Comparison of ENCODE assay signal across 16 cellular contexts in the genomic region with DNA sequence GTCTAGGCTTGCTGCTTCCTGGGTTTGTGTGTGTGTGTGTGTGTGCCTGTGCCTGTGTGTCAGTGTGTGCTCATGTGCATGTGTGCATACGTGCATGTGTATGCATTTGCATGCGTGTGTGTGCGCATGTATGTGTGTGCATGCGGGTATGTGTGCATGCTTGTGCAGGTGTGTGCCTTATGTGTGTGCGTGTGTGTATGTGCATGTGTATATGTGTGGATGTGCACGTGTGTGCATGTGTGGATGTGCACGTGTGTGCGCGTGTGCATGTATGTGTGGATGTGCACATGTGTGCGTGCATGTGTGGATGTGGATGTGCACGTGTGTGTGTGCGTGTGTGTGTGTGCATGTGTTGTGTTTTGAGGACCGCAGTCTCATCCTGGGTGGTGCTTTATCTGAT. TPM values are rescaled to one million over a fixed set of nuclear protein-coding genes. Genes with fewer than 3 reads are reported as not detected.
DNase-seq lines count a peak whose midpoint lies in the region; ATAC-seq and TF ChIP-seq lines count a peak whose summit lies in the region.
"Had no signal": no experiment of that assay in that cellular context is flagged by ENCODE, and none has a peak within 500 bp of the region (broad histone marks: within the 10 kb centered on the region; RNA-seq: fewer than 3 reads in every experiment).

No MANE protein-coding gene starts in this region.

- no peak overlapping the region for H4K8ac ChIP-seq in trophoblast cell (ENCODE audit: low read depth, low read length)

- no peak overlapping the region for H2BK5ac ChIP-seq in trophoblast cell (ENCODE audit: low read depth, low read length, poor library complexity)

- no peak overlapping the region for H2BK12ac ChIP-seq in trophoblast cell (ENCODE audit: low read length)

- no peaks in the 10 kb centered on the region for H3K79me1 ChIP-seq in trophoblast cell (ENCODE audit: low read length)

- no peak for ATAC-seq in GM18520 (IDR thresholded peaks at IDR 0.05; ENCODE audit: unreplicated experiment)

- TF ChIP-seq CTCF in HEK293 (tag by site-specific recombination; IDR thresholded peaks at IDR 0.05) (no peak), coronary artery (IDR thresholded peaks at IDR 0.05) (no peak)

- no peaks in the 10 kb centered on the region for H3K79me2 ChIP-seq in trophoblast cell (ENCODE audit: control insufficient read depth, insufficient read depth, low read length, poor library complexity)

- no peak overlapping the region for H4K91ac ChIP-seq in trophoblast cell (ENCODE audit: low read depth, low read length)

- no peak overlapping the region for H3K4me2 ChIP-seq in trophoblast cell (ENCODE audit: low read length)

- H3K23ac ChIP-seq in trophoblast cell (ENCODE audit: low read length), result peak overlapping the region; percentile 76

- no peak overlapping the region for H3K4me3 ChIP-seq in HEK293 (ENCODE audit: low read depth, low read length)
- H3K4me3 ChIP-seq in coronary artery, result no peak overlapping the region
- peak overlapping the region; percentile 50 for H3K4me3 ChIP-seq in trophoblast cell (ENCODE audit: low read depth, low read length)
- H3K4me3 ChIP-seq: Peyer's patch, SJSA1 had no signal

- DNase-seq in activated effector memory CD4-positive, alpha-beta T cell treated with anti-CD3 and anti-CD28 coated beads, Interleukin-2, amount 50 U/mL, for 16 hours, result peak; percentile 50
- DNase-seq in activated effector memory CD4-positive, alpha-beta T cell treated with Interleukin-2 at 50 U/mL for 16 hours, result no peak
- DNase-seq in coronary artery (ENCODE audit: low spot score) (peak; percentile 47), trophoblast cell (no peak), germinal center (ENCODE audit: low spot score) (no peak), activated T-cell treated with anti-CD3 and anti-CD28 coated beads for 4 hours (no peak)
- DNase-seq: GDM1, NCI-H1105 treated with DMSO at 0.1 percent for 48 hours, NCI-H2081, NCI-H2171 treated with DMSO at 0.1 percent for 48 hours, NCI-H524 treated with DMSO at 0.1 percent for 48 hours, NCI-H82, Peyer's patch had no signal

- no peak overlapping the region for H3K18ac ChIP-seq in trophoblast cell (ENCODE audit: low read length)

- H3K4me1 ChIP-seq in HEK293 (ENCODE audit: control insufficient read depth, insufficient read depth, low read length) (0 out of 2 replicates have a peak, but pooled peaks cover 2% of the 10 kb centered on the region), trophoblast cell (ENCODE audit: control insufficient read depth in 1 of 2, insufficient read depth in 2 of 2, low read length in 2 of 2) (no peaks in the 10 kb centered on the region)
- H3K4me1 ChIP-seq: Peyer's patch had no signal

- H3K27ac ChIP-seq in HEK293 (ENCODE audit: extremely low read depth, low read depth, low read length) (no peak overlapping the region), coronary artery (no peak overlapping the region), trophoblast cell (ENCODE audit: low read depth, low read length) (no peak overlapping the region)
- H3K27ac ChIP-seq: Peyer's patch, SJSA1 had no signal

- no peak overlapping the region for H2BK120ac ChIP-seq in trophoblast cell (ENCODE audit: insufficient read depth, low read length, poor library complexity)

- H3K9me3 ChIP-seq in HEK293 (ENCODE audit: control insufficient read depth, insufficient read depth, low read depth, low read length), result no peaks in the 10 kb centered on the region
- H3K9me3 ChIP-seq in trophoblast cell (ENCODE audit: insufficient read depth, low read depth, low read length), result peaks cover 4% of the 10 kb centered on the region
- H3K9me3 ChIP-seq: Peyer's patch, SJSA1 had no signal

- H3K14ac ChIP-seq in trophoblast cell (ENCODE audit: low read length), result no peak overlapping the region

- no CpG with 5 or more reads among the region's 13 CpGs for WGBS in trophoblast cell (ENCODE audit: extremely low coverage, insufficient coverage, insufficient read length)

- H4K12ac ChIP-seq in trophoblast cell (ENCODE audit: low read depth, low read length), result no peak overlapping the region

- no peak overlapping the region for H3K9ac ChIP-seq in trophoblast cell (ENCODE audit: low read length)

- H2AK5ac ChIP-seq in trophoblast cell (ENCODE audit: low read length), result no peak overlapping the region

- H3K36me3 ChIP-seq in HEK293 (ENCODE audit: control insufficient read depth in 2 of 2, insufficient read depth in 1 of 2, low read length in 2 of 2), result peaks cover 35 to 88% of the 10 kb centered on the region in 2 experiments
- H3K36me3 ChIP-seq in trophoblast cell (ENCODE audit: control insufficient read depth in 1 of 2, insufficient read depth in 2 of 2, low read length in 2 of 2), result peaks cover 47 to 55% of the 10 kb centered on the region in 2 experiments

- POLR2A ChIA-PET in HEK293 (lab: Yijun Ruan, JAX), result no interaction called here

- CTCF ChIA-PET in HEK293 (lab: Yijun Ruan, JAX), result interaction anchor here (0.5 to 3.5 kb wide), 3 partner anchors 10 to 96 kb away, joined by 3 to 15 read pairs (median 4); no protein-coding TSS in a partner anchor

- no peaks in the 10 kb centered on the region for H3K27me3 ChIP-seq in trophoblast cell (ENCODE audit: insufficient read depth, low read length)
- H3K27me3 ChIP-seq: Peyer's patch, SJSA1 had no signal

- H2AFZ ChIP-seq in trophoblast cell (ENCODE audit: insufficient read depth, low read length, poor library complexity), result no peak overlapping the region

- no peak overlapping the region for H3K4ac ChIP-seq in trophoblast cell (ENCODE audit: low read depth, low read length)

TF ChIP-seq in HEK293, 187 proteins besides CTCF, POLR2A, EP300 and RAD21 (continues in another document):
- TF ChIP-seq ZNF391 (tag by site-specific recombination; IDR thresholded peaks at IDR 0.05; ENCODE audit: borderline replicate concordance, low read depth) (no peak), ZFP37 (tag by site-specific recombination; IDR thresholded peaks at IDR 0.05) (no peak)
- TF ChIP-seq, protein P1, sequence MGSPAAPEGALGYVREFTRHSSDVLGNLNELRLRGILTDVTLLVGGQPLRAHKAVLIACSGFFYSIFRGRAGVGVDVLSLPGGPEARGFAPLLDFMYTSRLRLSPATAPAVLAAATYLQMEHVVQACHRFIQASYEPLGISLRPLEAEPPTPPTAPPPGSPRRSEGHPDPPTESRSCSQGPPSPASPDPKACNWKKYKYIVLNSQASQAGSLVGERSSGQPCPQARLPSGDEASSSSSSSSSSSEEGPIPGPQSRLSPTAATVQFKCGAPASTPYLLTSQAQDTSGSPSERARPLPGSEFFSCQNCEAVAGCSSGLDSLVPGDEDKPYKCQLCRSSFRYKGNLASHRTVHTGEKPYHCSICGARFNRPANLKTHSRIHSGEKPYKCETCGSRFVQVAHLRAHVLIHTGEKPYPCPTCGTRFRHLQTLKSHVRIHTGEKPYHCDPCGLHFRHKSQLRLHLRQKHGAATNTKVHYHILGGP (tag by site-specific recombination; IDR thresholded peaks at IDR 0.05), result no peak
- TF ChIP-seq, protein P2, sequence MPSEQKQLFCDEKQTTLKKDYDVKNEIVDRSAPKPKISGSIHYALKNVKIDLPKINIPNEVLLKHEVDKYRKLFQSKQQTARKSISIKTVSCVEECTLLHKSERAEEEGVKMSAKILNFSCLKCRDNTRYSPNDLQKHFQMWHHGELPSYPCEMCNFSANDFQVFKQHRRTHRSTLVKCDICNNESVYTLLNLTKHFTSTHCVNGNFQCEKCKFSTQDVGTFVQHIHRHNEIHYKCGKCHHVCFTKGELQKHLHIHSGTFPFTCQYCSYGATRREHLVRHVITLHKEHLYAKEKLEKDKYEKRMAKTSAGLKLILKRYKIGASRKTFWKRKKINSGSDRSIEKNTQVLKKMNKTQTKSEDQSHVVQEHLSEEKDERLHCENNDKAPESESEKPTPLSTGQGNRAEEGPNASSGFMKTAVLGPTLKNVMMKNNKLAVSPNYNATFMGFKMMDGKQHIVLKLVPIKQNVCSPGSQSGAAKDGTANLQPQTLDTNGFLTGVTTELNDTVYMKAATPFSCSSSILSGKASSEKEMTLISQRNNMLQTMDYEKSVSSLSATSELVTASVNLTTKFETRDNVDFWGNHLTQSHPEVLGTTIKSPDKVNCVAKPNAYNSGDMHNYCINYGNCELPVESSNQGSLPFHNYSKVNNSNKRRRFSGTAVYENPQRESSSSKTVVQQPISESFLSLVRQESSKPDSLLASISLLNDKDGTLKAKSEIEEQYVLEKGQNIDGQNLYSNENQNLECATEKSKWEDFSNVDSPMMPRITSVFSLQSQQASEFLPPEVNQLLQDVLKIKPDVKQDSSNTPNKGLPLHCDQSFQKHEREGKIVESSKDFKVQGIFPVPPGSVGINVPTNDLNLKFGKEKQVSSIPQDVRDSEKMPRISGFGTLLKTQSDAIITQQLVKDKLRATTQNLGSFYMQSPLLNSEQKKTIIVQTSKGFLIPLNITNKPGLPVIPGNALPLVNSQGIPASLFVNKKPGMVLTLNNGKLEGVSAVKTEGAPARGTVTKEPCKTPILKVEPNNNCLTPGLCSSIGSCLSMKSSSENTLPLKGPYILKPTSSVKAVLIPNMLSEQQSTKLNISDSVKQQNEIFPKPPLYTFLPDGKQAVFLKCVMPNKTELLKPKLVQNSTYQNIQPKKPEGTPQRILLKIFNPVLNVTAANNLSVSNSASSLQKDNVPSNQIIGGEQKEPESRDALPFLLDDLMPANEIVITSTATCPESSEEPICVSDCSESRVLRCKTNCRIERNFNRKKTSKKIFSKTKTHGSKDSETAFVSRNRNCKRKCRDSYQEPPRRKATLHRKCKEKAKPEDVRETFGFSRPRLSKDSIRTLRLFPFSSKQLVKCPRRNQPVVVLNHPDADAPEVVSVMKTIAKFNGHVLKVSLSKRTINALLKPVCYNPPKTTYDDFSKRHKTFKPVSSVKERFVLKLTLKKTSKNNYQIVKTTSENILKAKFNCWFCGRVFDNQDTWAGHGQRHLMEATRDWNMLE (tag by site-specific recombination; conservative IDR thresholded peaks at IDR 0.05; ENCODE audit: low read depth), result no peak
- TF ChIP-seq, protein P3, sequence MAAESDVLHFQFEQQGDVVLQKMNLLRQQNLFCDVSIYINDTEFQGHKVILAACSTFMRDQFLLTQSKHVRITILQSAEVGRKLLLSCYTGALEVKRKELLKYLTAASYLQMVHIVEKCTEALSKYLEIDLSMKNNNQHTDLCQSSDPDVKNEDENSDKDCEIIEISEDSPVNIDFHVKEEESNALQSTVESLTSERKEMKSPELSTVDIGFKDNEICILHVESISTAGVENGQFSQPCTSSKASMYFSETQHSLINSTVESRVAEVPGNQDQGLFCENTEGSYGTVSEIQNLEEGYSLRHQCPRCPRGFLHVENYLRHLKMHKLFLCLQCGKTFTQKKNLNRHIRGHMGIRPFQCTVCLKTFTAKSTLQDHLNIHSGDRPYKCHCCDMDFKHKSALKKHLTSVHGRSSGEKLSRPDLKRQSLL (tag by site-specific recombination; IDR thresholded peaks at IDR 0.05), result no peak

RNA-seq across cellular contexts. Expression of a gene that starts 42.8 kb away (rescaled TPM):
- polyA plus RNA-seq in trophoblast cell (2013), result 11.7 and 12.4 TPM in 2 replicates

Comparison
In these comparisons a context has a peak if more than half of its experiments do, and no peak if none do; other contexts are left out.
1. DNase-seq: peak in activated effector memory CD4-positive, alpha-beta T cell treated with anti-CD3 and anti-CD28 coated beads, Interleukin-2, amount 50 U/mL, for 16 hours (single experiment) and coronary artery (single experiment); none in activated effector memory CD4-positive, alpha-beta T cell treated with Interleukin-2 at 50 U/mL for 16 hours (single experiment), trophoblast cell (0 of 2), germinal center (single experiment) and activated T-cell treated with anti-CD3 and anti-CD28 coated beads for 4 hours (single experiment).